ENCODE assay signal across 14 cellular contexts in the genomic region with DNA sequence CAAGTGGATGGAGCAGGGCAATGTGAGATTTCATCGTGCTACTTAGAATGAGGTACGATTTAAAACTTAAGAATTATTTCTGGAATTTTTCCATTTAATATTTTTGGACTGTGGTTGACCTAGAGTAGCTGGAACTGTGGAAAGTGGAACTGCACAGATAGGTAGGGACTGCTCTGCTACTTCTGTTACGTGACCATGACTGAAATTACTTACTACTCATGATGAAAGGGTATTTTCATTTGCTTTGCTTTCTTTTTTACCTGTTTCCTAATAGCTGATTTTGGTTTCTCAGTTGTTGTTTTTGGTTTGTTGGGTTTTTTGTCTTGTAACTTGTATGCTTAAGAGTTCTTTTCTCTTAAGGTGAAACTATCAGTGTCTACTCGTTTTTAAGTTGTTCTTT. TPM values are rescaled to one million over a fixed set of nuclear protein-coding genes. Genes with fewer than 3 reads are reported as not detected.
DNase-seq lines count a peak whose midpoint lies in the region; ATAC-seq and TF ChIP-seq lines count a peak whose summit lies in the region.
"Had no signal": no experiment of that assay in that cellular context is flagged by ENCODE, and none has a peak within 500 bp of the region (broad histone marks: within the 10 kb centered on the region; RNA-seq: fewer than 3 reads in every experiment).

No MANE protein-coding gene starts in this region.

- no peak overlapping the region for H3K4me3 Mint-ChIP-seq in endothelial cell (ENCODE audit: unreplicated experiment)
- H3K4me3 Mint-ChIP-seq: stimulated activated memory B cell treated with anti-CD40 and anti-IgM and Interleukin-4, amounts not matched to agents 10 μg/mL and 1 μg/mL and 100 μg/mL, for 72 hours had no signal

- H3K27ac Mint-ChIP-seq in endothelial cell (ENCODE audit: unreplicated experiment): peak overlapping the region; percentile 12
- H3K27ac Mint-ChIP-seq: stimulated activated memory B cell treated with anti-CD40 and anti-IgM and Interleukin-4, amounts not matched to agents 10 μg/mL and 1 μg/mL and 100 μg/mL, for 72 hours had no signal

- no peaks in the 10 kb centered on the region for H3K27me3 Mint-ChIP-seq in endothelial cell (ENCODE audit: unreplicated experiment)
- H3K27me3 Mint-ChIP-seq: stimulated activated memory B cell treated with anti-CD40 and anti-IgM and Interleukin-4, amounts not matched to agents 10 μg/mL and 1 μg/mL and 100 μg/mL, for 72 hours had no signal

- peaks cover 34% of the 10 kb centered on the region for H3K4me1 Mint-ChIP-seq in endothelial cell (ENCODE audit: unreplicated experiment)

- TF ChIP-seq CTCF in endothelial cell (IDR thresholded peaks at IDR 0.05; ENCODE audit: unreplicated experiment): no peak

- no peaks in the 10 kb centered on the region for H3K9me3 Mint-ChIP-seq in endothelial cell (ENCODE audit: unreplicated experiment)
- H3K9me3 Mint-ChIP-seq: stimulated activated memory B cell treated with anti-CD40 and anti-IgM and Interleukin-4, amounts not matched to agents 10 μg/mL and 1 μg/mL and 100 μg/mL, for 72 hours had no signal

- peak; percentile 79 for ATAC-seq in GM19023 (IDR thresholded peaks at IDR 0.05; ENCODE audit: unreplicated experiment)
- ATAC-seq in GM21619 (IDR thresholded peaks at IDR 0.05; ENCODE audit: unreplicated experiment): peak; percentile 81
- peak; percentile 85 for ATAC-seq in HG03095 (IDR thresholded peaks at IDR 0.05; ENCODE audit: unreplicated experiment)
- ATAC-seq: left ventricle myocardium superior; stimulated activated memory B cell treated with anti-CD40 and anti-IgM and Interleukin-4, amounts not matched to agents 10 μg/mL and 1 μg/mL and 100 μg/mL, for 72 hours had no signal

- DNase-seq in endothelial cell (ENCODE audit: low spot score) (no peak), 8988T (no peak), NCI-H1105 treated with DMSO at 0.1 percent for 48 hours (lab: John Stamatoyannopoulos, UW) (no peak), cerebellar cortex (ENCODE audit: low spot score) (no peak)
- DNase-seq: aorta, left ventricle myocardium superior, NCI-H1092, NCI-H526, nucleus accumbens, Right ventricle myocardium superior had no signal

- no peaks in the 10 kb centered on the region for H3K36me3 Mint-ChIP-seq in endothelial cell (ENCODE audit: low read depth, unreplicated experiment)

RNA-seq across cellular contexts. Expression of gene UBE2E3, which starts 11.4 kb away (rescaled TPM):
- 237 TPM for total RNA-seq in endothelial cell (ENCODE audit: unreplicated experiment)
